9 cellular contexts compared by ENCODE assay signal in genomic region chr3:38702231-38702630, GRCh38. TPM values are rescaled to one million over a fixed set of nuclear protein-coding genes. Genes with fewer than 3 reads are reported as not detected.
"Had no signal": no experiment of that assay in that cellular context is flagged by ENCODE, and none has a peak within 500 bp of the region (broad histone marks: within the 10 kb centered on the region; RNA-seq: fewer than 3 reads in every experiment).

No MANE protein-coding gene starts in this region.

- H3K36me3 Mint-ChIP-seq: IgD-negative memory B cell had no signal

- H3K27ac Mint-ChIP-seq: GM23338, H9, IgD-negative memory B cell had no signal

- H3K27me3 Mint-ChIP-seq: IgD-negative memory B cell had no signal

- H3K4me1 Mint-ChIP-seq: GM23338, H9, IgD-negative memory B cell had no signal

- ATAC-seq: GM23338 had no signal

- FAIRE-seq: H1, H54, HTR-8/SVneo had no signal

- H3K4me3 Mint-ChIP-seq: GM23338, H9, IgD-negative memory B cell had no signal

- DNase-seq: H9, HCEC 1CT, KG1 had no signal

- H3K4me3 ChIP-seq: GM23338 had no signal

- H3K9me3 Mint-ChIP-seq: GM23338, H9 had no signal

- H2AFZ ChIP-seq: GM23338 had no signal

- H3K4me2 ChIP-seq: GM23338 had no signal

RNA-seq across cellular contexts. Expression of gene SCN5A, which starts 52.7 kb away (rescaled TPM):
- total RNA-seq: HT-29 had no signal
- polyA plus RNA-seq: IgD-negative memory B cell had no signal
